ENCODE assay signal across 1 cellular context in the genomic region with DNA sequence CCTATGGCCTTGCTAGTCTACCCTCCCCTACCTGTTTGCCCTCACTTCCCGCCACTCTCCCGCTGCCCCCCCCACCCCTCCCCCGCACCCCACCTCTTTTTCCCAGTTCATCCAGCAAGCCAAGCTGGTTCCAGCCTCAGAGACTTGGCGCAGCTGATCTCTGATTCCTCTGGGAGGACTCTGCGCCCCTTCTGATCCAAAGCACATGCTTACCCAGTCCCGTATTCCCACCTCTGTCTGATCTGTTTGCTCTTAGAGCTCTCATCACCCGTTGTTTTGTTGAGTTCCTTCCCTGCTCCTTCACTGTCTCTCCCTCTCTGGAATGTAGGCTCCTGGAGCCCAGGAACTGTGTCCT.
TF ChIP-seq lines count a peak whose summit lies in the region.

No MANE protein-coding gene starts in this region.

TF ChIP-seq in H1, 55 proteins besides CTCF, POLR2A, EP300 and RAD21:
- no peak for TF ChIP-seq NRF1 (IDR thresholded peaks at IDR 0.05; ENCODE audit: low read depth, low read length)
- no peak for TF ChIP-seq ASH2L (IDR thresholded peaks at IDR 0.05; ENCODE audit: low read length)
- TF ChIP-seq KDM4A (IDR thresholded peaks at IDR 0.05; ENCODE audit: low read depth, low read length, severe bottlenecking): no peak
- TF ChIP-seq, protein P1, sequence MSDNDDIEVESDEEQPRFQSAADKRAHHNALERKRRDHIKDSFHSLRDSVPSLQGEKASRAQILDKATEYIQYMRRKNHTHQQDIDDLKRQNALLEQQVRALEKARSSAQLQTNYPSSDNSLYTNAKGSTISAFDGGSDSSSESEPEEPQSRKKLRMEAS (IDR thresholded peaks at IDR 0.05): no peak
- TF ChIP-seq TAF7 (optimal IDR thresholded peaks at IDR 0.05; ENCODE audit: borderline replicate concordance, low read depth, low read length): no peak
- TF ChIP-seq GTF2F1 (IDR thresholded peaks at IDR 0.05; ENCODE audit: borderline replicate concordance, low read depth, low read length): no peak
- no peak for TF ChIP-seq SIN3A (conservative IDR thresholded peaks at IDR 0.05 in 1 of 2, IDR thresholded peaks at IDR 0.05 in 1 of 2; ENCODE audit: low read depth in 1 of 2, low read length in 2 of 2)
- TF ChIP-seq POLR2AphosphoS5 (IDR thresholded peaks at IDR 0.05; ENCODE audit: low read depth, low read length): no peak
- TF ChIP-seq BRCA1 (IDR thresholded peaks at IDR 0.05; ENCODE audit: low read depth, low read length): no peak
- TF ChIP-seq, protein P2, sequence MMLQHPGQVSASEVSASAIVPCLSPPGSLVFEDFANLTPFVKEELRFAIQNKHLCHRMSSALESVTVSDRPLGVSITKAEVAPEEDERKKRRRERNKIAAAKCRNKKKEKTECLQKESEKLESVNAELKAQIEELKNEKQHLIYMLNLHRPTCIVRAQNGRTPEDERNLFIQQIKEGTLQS (IDR thresholded peaks at IDR 0.05; ENCODE audit: insufficient read depth, low read depth, low read length): no peak
- TF ChIP-seq HDAC6 (IDR thresholded peaks at IDR 0.05; ENCODE audit: low read depth, low read length): no peak
- TF ChIP-seq SAP30 (IDR thresholded peaks at IDR 0.05; ENCODE audit: insufficient read depth, insufficient replicate concordance, low read length): no peak
- no peak for TF ChIP-seq TBP (IDR thresholded peaks at IDR 0.05; ENCODE audit: low read depth, low read length)
- TF ChIP-seq, protein P3, sequence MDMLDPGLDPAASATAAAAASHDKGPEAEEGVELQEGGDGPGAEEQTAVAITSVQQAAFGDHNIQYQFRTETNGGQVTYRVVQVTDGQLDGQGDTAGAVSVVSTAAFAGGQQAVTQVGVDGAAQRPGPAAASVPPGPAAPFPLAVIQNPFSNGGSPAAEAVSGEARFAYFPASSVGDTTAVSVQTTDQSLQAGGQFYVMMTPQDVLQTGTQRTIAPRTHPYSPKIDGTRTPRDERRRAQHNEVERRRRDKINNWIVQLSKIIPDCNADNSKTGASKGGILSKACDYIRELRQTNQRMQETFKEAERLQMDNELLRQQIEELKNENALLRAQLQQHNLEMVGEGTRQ (IDR thresholded peaks at IDR 0.05; ENCODE audit: low read length): no peak
- no peak for TF ChIP-seq SP4 (IDR thresholded peaks at IDR 0.05; ENCODE audit: low read length)
- TF ChIP-seq CREB1 (IDR thresholded peaks at IDR 0.05): no peak
- no peak for TF ChIP-seq CHD2 (IDR thresholded peaks at IDR 0.05; ENCODE audit: low read length)
